8 cellular contexts compared by ENCODE assay signal in the genomic region with DNA sequence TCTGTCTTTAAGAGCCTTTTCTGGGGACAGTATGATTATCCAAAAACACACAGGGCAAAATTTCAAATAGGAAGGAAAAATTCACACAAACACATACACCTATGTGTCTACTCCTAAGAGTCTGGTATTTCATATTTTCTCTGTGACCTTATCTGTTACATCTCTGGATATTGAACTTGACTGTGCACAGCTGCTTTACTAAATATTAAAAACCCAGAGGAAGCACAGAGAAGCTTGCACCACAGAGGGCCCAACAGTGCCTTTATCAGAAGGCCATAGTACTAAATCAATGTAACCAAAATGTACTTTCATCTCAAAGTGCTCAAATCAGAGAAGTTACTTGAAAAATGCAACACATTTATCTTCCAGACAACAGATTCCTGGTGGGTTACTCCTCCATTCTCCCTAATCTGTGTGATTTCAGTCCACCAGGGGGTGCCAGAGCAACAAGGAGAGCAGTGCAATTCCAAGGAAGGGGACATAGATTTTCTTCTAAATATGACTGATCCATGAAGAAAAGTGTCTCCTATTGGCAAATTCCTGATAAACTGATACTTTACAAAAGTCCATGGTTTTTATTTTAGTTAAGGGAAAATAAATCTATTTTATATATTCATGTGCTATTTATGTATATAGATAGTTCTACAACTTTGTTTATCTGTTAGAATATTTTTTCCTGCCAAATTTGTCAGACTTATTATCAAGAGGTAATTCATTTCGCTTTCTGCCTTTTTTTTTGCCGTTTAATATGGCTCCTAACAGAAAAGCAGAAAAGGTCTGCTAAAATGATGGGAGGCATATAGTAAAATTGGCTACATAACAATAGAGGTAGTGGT.
A peak's percentile ranks its signal among the peaks of the same experiment; 100 is the strongest.
DNase-seq lines count a peak whose midpoint lies in the region; ATAC-seq, FAIRE-seq and TF ChIP-seq lines count a peak whose summit lies in the region.

No MANE protein-coding gene starts in this region.

- peaks cover 0 to 2% (median 0%) of the 10 kb centered on the region in 3 donors for H3K4me1 ChIP-seq in gastroesophageal sphincter

- no peaks in the 10 kb centered on the region for H3K36me3 Mint-ChIP-seq in osteocyte (ENCODE audit: unreplicated experiment)

- H3K9me3 ChIP-seq in gastroesophageal sphincter = no peaks in the 10 kb centered on the region

- DNase-seq in GM10248 (ENCODE audit: extremely low spot score) (peak; percentile 13), NCI-H1694 treated with DMSO at 0.1 percent for 48 hours (lab: John Stamatoyannopoulos, UW) (peak; percentile 82), UCSD-AML1 (lab: John Stamatoyannopoulos, UW; ENCODE audit: unreplicated experiment) (peak; percentile 27), osteocyte (ENCODE audit: extremely low spot score, unreplicated experiment) (peak; percentile 88)

- TF ChIP-seq EP300 in gastroesophageal sphincter (IDR thresholded peaks at IDR 0.05) = no peak

- H3K4me1 Mint-ChIP-seq in osteocyte (ENCODE audit: unreplicated experiment) = peaks cover 6% of the 10 kb centered on the region

- peak; percentile 65 for TF ChIP-seq CTCF in GM10248 (IDR thresholded peaks at IDR 0.05; ENCODE audit: control extremely low read depth, extremely low read depth, low read depth, missing control alignments)
- peak; percentile 49 to 70 (median 58) for TF ChIP-seq CTCF in gastroesophageal sphincter (IDR thresholded peaks at IDR 0.05)
- TF ChIP-seq CTCF in osteocyte (IDR thresholded peaks at IDR 0.05) = peak; percentile 92

- no peaks in the 10 kb centered on the region for H3K9me3 Mint-ChIP-seq in osteocyte (ENCODE audit: unreplicated experiment)

- 21 to 31% methylated on average over 2 of the region's 2 CpGs for WGBS in gastroesophageal sphincter (ENCODE audit: low coverage in 1 of 2), 2 donors

- no peaks in the 10 kb centered on the region for H3K27me3 ChIP-seq in gastroesophageal sphincter

- peak; percentile 86 for FAIRE-seq in A204.1 (lab: Jason Lieb, UNC)

- POLR2A ChIA-PET in GM10248 (lab: Yijun Ruan, JAX) = no interaction called here

- peaks cover 11% of the 10 kb centered on the region for H3K27me3 Mint-ChIP-seq in osteocyte (ENCODE audit: unreplicated experiment)

- CTCF ChIA-PET in GM10248 (lab: Yijun Ruan, JAX) = interaction anchor here (0.6 to 1.4 kb wide), 2 partner anchors 9 to 16 kb away, joined by 4 read pairs; no protein-coding TSS in a partner anchor

- no peaks in the 10 kb centered on the region for H3K36me3 ChIP-seq in gastroesophageal sphincter

- ATAC-seq in gastroesophageal sphincter = no peak
- no peak for ATAC-seq in HG03469 (IDR thresholded peaks at IDR 0.05; ENCODE audit: unreplicated experiment)
- no peak for ATAC-seq in HG02970 (IDR thresholded peaks at IDR 0.05; ENCODE audit: low FRiP score, unreplicated experiment)

- H3K27ac Mint-ChIP-seq in osteocyte (ENCODE audit: unreplicated experiment) = no peak overlapping the region

- no peak for TF ChIP-seq POLR2A in gastroesophageal sphincter (IDR thresholded peaks at IDR 0.05)

- H3K4me3 ChIP-seq in gastroesophageal sphincter = no peak overlapping the region

- H3K4me3 Mint-ChIP-seq in osteocyte (ENCODE audit: unreplicated experiment) = no peak overlapping the region

- H3K27ac ChIP-seq in gastroesophageal sphincter = no peak overlapping the region

Comparison
In these comparisons a context has a peak if more than half of its experiments do, and no peak if none do; other contexts are left out.
1. DNase-seq: peak in every context shown above with its lines; median percentile 88 in osteocyte; 82 in NCI-H1694 treated with DMSO at 0.1 percent for 48 hours; 27 in UCSD-AML1; 13 in GM10248.